In the genomic region with DNA sequence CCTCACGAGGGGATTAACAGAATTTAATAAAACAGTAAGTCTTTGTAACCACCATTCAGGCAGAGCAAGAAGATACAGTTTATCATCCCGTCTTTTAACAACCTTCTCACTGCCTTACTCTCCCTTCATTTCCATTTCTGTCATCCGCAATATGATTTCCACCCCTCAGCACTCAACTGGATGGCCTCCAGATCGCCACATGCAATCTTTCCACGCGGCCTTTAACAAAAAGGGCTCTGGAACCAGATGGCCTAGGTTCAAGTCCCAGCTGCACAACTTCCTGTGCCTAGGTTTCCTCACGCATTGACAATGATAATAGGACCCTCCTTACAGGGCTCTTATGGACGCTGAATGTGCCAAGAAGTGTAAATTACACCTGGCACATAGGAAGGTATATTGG, we compare ENCODE assay signal across 29 cellular contexts.
DNase-seq lines count a peak whose midpoint lies in the region; TF ChIP-seq lines count a peak whose summit lies in the region.
"Had no signal": no experiment of that assay in that cellular context is flagged by ENCODE, and none has a peak within 500 bp of the region (broad histone marks: within the 10 kb centered on the region; RNA-seq: fewer than 3 reads in every experiment).

No MANE protein-coding gene starts in this region.

- no peaks in the 10 kb centered on the region for H3K36me3 ChIP-seq in left ventricle myocardium inferior
- H3K36me3 ChIP-seq in sigmoid colon = no peaks in the 10 kb centered on the region
- H3K36me3 ChIP-seq: adrenal gland, BE2C had no signal

- TF ChIP-seq POLR2A in sigmoid colon (IDR thresholded peaks at IDR 0.05) = no peak

- WGBS in sigmoid colon, 2 donors = 69 to 70% methylated on average over 8 of the region's 8 CpGs

- H3K27me3 ChIP-seq in left ventricle myocardium inferior (ENCODE audit: low read depth) (no peaks in the 10 kb centered on the region), sigmoid colon (no peaks in the 10 kb centered on the region)
- H3K27me3 ChIP-seq: adrenal gland, BE2C, body of pancreas, foreskin keratinocyte had no signal

- DNase-seq in AG10803 (ENCODE audit: low read depth) (peak; percentile 50), coronary artery (ENCODE audit: low spot score) (peak; percentile 52), left ventricle myocardium inferior (peak; percentile 55), sigmoid colon (peak; percentile 85), NCI-H526 treated with DMSO at 0.1 percent for 48 hours (lab: John Stamatoyannopoulos, UW) (no peak), GM13976 (ENCODE audit: low spot score) (no peak), C1 segment of cervical spinal cord (lab: John Stamatoyannopoulos, UW) (no peak)
- DNase-seq in stimulated activated CD4-positive, alpha-beta T cell treated with anti-CD3 and anti-CD28 coated beads, Interleukin-1b, Interleukin-23, amount 100 ng/mL, for 48 hours = no peak
- DNase-seq: activated CD4-positive, alpha-beta T cell treated with anti-CD3 and anti-CD28 coated beads, Interleukin-2, amount 50 U/mL, for 48 hours; activated CD4-positive, CD25-positive, alpha-beta regulatory T cell; activated naive CD4-positive, alpha-beta T cell treated with anti-CD3 and anti-CD28 coated beads for 36 hours; BE2C; body of pancreas; COR-L47; DMS79; foreskin keratinocyte; GDM1; HCEC 1CT; naive thymus-derived CD8-positive, alpha-beta T cell; NCI-H1105; NCI-H187 treated with DMSO at 0.1 percent for 48 hours; NCI-H748 treated with DMSO at 0.1 percent for 48 hours; retina; stimulated activated CD4-positive, alpha-beta T cell treated with anti-CD3 and anti-CD28 coated beads, Interleukin-4, amount 100 ng/mL, for 24 hours; T-helper 1 cell had no signal

- no peak for TF ChIP-seq CTCF in AG10803 (conservative IDR thresholded peaks at IDR 0.05; ENCODE audit: low read length)
- TF ChIP-seq CTCF in coronary artery (IDR thresholded peaks at IDR 0.05) = no peak
- TF ChIP-seq CTCF in left ventricle myocardium inferior (IDR thresholded peaks at IDR 0.05; ENCODE audit: borderline replicate concordance) = no peak
- TF ChIP-seq CTCF in sigmoid colon (IDR thresholded peaks at IDR 0.05) = no peak
- TF ChIP-seq CTCF in GM13976 (IDR thresholded peaks at IDR 0.05; ENCODE audit: borderline replicate concordance, control extremely low read depth, extremely low read depth, insufficient read depth, missing control alignments) = no peak

- intact Hi-C loops in left ventricle myocardium inferior (cut with micrococcal nuclease) (no loop called here), sigmoid colon (cut with DNase I) (no loop called here)

- H3K4me3 ChIP-seq in AG10803 (ENCODE audit: low read length) = no peak overlapping the region
- no peak overlapping the region for H3K4me3 ChIP-seq in coronary artery
- no peak overlapping the region for H3K4me3 ChIP-seq in left ventricle myocardium inferior
- no peak overlapping the region for H3K4me3 ChIP-seq in sigmoid colon
- H3K4me3 ChIP-seq: A549, adrenal gland, body of pancreas, K562 had no signal

- H3K27ac ChIP-seq in coronary artery = peak overlapping the region in 1 of 2 donors; percentile 56
- H3K27ac ChIP-seq in left ventricle myocardium inferior (replicated peaks) = peak overlapping the region; percentile 70
- peak overlapping the region; percentile 50 to 67 (median 58) for H3K27ac ChIP-seq in sigmoid colon
- H3K27ac ChIP-seq: body of pancreas, epithelial cell of prostate, foreskin keratinocyte had no signal

- H3K9me3 ChIP-seq in left ventricle myocardium inferior (replicated peaks) (peaks cover 15% of the 10 kb centered on the region), sigmoid colon (peaks cover 0 to 7% (median 0%) of the 10 kb centered on the region in 4 donors)
- H3K9me3 ChIP-seq: adrenal gland, BE2C had no signal

- H3K4me1 ChIP-seq in left ventricle myocardium inferior (peaks cover 56% of the 10 kb centered on the region), sigmoid colon (peaks cover 2 to 51% (median 37%) of the 10 kb centered on the region in 4 donors)
- H3K4me1 ChIP-seq: BE2C, body of pancreas, foreskin keratinocyte had no signal

- in situ Hi-C loops in GM13976 (cut with MboI; ENCODE audit: low sequenced_read_pairs, unreplicated experiment) = no loop called here

- no peak for TF ChIP-seq EP300 in sigmoid colon (IDR thresholded peaks at IDR 0.05)

Comparison
In these comparisons a context has a peak if more than half of its experiments do, and no peak if none do; other contexts are left out.
1. DNase-seq: peak in AG10803 (single experiment), coronary artery (single experiment), left ventricle myocardium inferior (single experiment) and sigmoid colon (single experiment); none in stimulated activated CD4-positive, alpha-beta T cell treated with anti-CD3 and anti-CD28 coated beads, Interleukin-1b, Interleukin-23, amount 100 ng/mL, for 48 hours (single experiment), NCI-H526 treated with DMSO at 0.1 percent for 48 hours (single experiment), GM13976 (single experiment) and C1 segment of cervical spinal cord (0 of 14).